1 cellular context compared by ENCODE assay signal in genomic region chr13:51271528-51272070, GRCh38.
TF ChIP-seq lines count a peak whose summit lies in the region.

No MANE protein-coding gene starts in this region.

TF ChIP-seq in H1, 55 proteins besides CTCF, POLR2A, EP300 and RAD21:
- TF ChIP-seq CREB1 (IDR thresholded peaks at IDR 0.05), result no peak
- no peak for TF ChIP-seq SUZ12 (IDR thresholded peaks at IDR 0.05; ENCODE audit: low read length)
- no peak for TF ChIP-seq CBX8 (IDR thresholded peaks at IDR 0.05; ENCODE audit: borderline replicate concordance, low read depth, low read length)
- TF ChIP-seq CHD1 (IDR thresholded peaks at IDR 0.05; ENCODE audit: low read depth, low read length), result no peak
- TF ChIP-seq TAF1 (IDR thresholded peaks at IDR 0.05; ENCODE audit: low read depth, low read length), result no peak
- TF ChIP-seq CEBPB (IDR thresholded peaks at IDR 0.05; ENCODE audit: low read depth, low read length), result no peak
- no peak for TF ChIP-seq HDAC2 (IDR thresholded peaks at IDR 0.05; ENCODE audit: borderline replicate concordance in 1 of 2, low read depth in 2 of 2, low read length in 2 of 2)
- TF ChIP-seq EZH2 (IDR thresholded peaks at IDR 0.05; ENCODE audit: low read depth, low read length, severe bottlenecking), result no peak
TF ChIP-seq in H1: peak in this region for 0.
